ENCODE assay signal across 9 cellular contexts in the genomic region with DNA sequence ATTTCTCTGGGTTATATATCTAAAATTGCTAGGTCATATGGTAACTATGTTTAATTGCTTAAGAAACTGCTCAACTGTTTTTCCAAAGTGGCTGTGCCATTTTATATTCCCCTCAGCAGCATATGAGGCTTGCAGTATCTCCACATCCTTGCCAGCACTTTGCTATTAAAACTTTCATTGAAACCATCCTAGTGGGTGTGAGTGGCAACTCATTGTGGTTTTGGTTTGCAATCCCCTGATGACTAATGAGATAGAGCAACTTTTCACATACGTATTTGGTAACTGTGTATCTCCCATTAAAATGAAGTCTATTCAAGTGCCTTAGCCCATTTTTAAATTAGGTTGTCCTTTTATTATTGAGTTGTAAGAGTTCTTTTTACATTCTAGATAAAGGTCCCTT. TPM values are rescaled to one million over a fixed set of nuclear protein-coding genes. Genes with fewer than 3 reads are reported as not detected.
DNase-seq lines count a peak whose midpoint lies in the region; ATAC-seq and TF ChIP-seq lines count a peak whose summit lies in the region.
"Had no signal": no experiment of that assay in that cellular context is flagged by ENCODE, and none has a peak within 500 bp of the region (broad histone marks: within the 10 kb centered on the region; RNA-seq: fewer than 3 reads in every experiment).

No MANE protein-coding gene starts in this region.

- no peak for TF ChIP-seq CTCF in vagina (IDR thresholded peaks at IDR 0.05)

- peaks cover 11% of the 10 kb centered on the region for H3K4me1 ChIP-seq in vagina

- H3K9me3 Mint-ChIP-seq in activated T-helper 17 cell treated with anti-CD3 and anti-CD28 coated beads, Interleukin-2, amount 50 U/mL, for 72 hours: no peaks in the 10 kb centered on the region
- no peaks in the 10 kb centered on the region for H3K9me3 Mint-ChIP-seq in natural killer cell treated with Interleukin-12 subunit alpha and Interleukin-12 subunit beta and Interleukin-15 and Interleukin-18, amount 100 ng/mL, for 72 hours
- H3K9me3 Mint-ChIP-seq: memory B cell had no signal

- no peak overlapping the region for H3K27ac Mint-ChIP-seq in activated T-helper 17 cell treated with anti-CD3 and anti-CD28 coated beads, Interleukin-2, amount 50 U/mL, for 72 hours
- H3K27ac Mint-ChIP-seq in natural killer cell treated with Interleukin-12 subunit alpha and Interleukin-12 subunit beta and Interleukin-15 and Interleukin-18, amount 100 ng/mL, for 72 hours: no peak overlapping the region
- H3K27ac Mint-ChIP-seq: memory B cell had no signal

- H3K36me3 ChIP-seq in vagina: peaks cover 0 to 31% of the 10 kb centered on the region in 2 donors

- no peaks in the 10 kb centered on the region for H3K9me3 ChIP-seq in vagina

- peaks cover 39% of the 10 kb centered on the region for H3K4me1 Mint-ChIP-seq in activated T-helper 17 cell treated with anti-CD3 and anti-CD28 coated beads, Interleukin-2, amount 50 U/mL, for 72 hours
- peaks cover 42 to 57% of the 10 kb centered on the region in 2 donors for H3K4me1 Mint-ChIP-seq in natural killer cell treated with Interleukin-12 subunit alpha and Interleukin-12 subunit beta and Interleukin-15 and Interleukin-18, amount 100 ng/mL, for 72 hours (ENCODE audit: low read depth in 2 of 2)

- no peaks in the 10 kb centered on the region for H3K27me3 Mint-ChIP-seq in activated T-helper 17 cell treated with anti-CD3 and anti-CD28 coated beads, Interleukin-2, amount 50 U/mL, for 72 hours
- no peaks in the 10 kb centered on the region for H3K27me3 Mint-ChIP-seq in natural killer cell treated with Interleukin-12 subunit alpha and Interleukin-12 subunit beta and Interleukin-15 and Interleukin-18, amount 100 ng/mL, for 72 hours
- H3K27me3 Mint-ChIP-seq: memory B cell had no signal

- DNase-seq in Daoy (ENCODE audit: low read depth) (peak; percentile 84), HPDE6-E6E7 (ENCODE audit: extremely low spot score) (peak; percentile 54), DMS 273 (lab: John Stamatoyannopoulos, UW; ENCODE audit: unreplicated experiment) (no peak), NCI-H2171 treated with DMSO at 0.1 percent for 48 hours (lab: John Stamatoyannopoulos, UW) (no peak), vagina (ENCODE audit: extremely low spot score in 2 of 2) (no peak)
- peak; percentile 82 for DNase-seq in natural killer cell treated with Interleukin-12 subunit alpha and Interleukin-12 subunit beta and Interleukin-15 and Interleukin-18, amount 100 ng/mL, for 72 hours (ENCODE audit: low spot score)

- no peak for TF ChIP-seq POLR2A in vagina (IDR thresholded peaks at IDR 0.05)

- no peak overlapping the region for H3K27ac ChIP-seq in vagina

- H3K4me3 ChIP-seq in vagina: no peak overlapping the region

- peaks cover 46% of the 10 kb centered on the region for H3K36me3 Mint-ChIP-seq in activated T-helper 17 cell treated with anti-CD3 and anti-CD28 coated beads, Interleukin-2, amount 50 U/mL, for 72 hours (ENCODE audit: low read depth)
- peaks cover 14% of the 10 kb centered on the region for H3K36me3 Mint-ChIP-seq in natural killer cell treated with Interleukin-12 subunit alpha and Interleukin-12 subunit beta and Interleukin-15 and Interleukin-18, amount 100 ng/mL, for 72 hours

- H3K4me3 Mint-ChIP-seq in activated T-helper 17 cell treated with anti-CD3 and anti-CD28 coated beads, Interleukin-2, amount 50 U/mL, for 72 hours: peak overlapping the region; percentile 4
- peak overlapping the region; percentile 44 for H3K4me3 Mint-ChIP-seq in natural killer cell treated with Interleukin-12 subunit alpha and Interleukin-12 subunit beta and Interleukin-15 and Interleukin-18, amount 100 ng/mL, for 72 hours
- H3K4me3 Mint-ChIP-seq: memory B cell had no signal

- ATAC-seq in GM21367 (IDR thresholded peaks at IDR 0.05; ENCODE audit: unreplicated experiment): peak; percentile 79
- peak; percentile 100 for ATAC-seq in activated T-helper 17 cell treated with anti-CD3 and anti-CD28 coated beads, Interleukin-2, amount 50 U/mL, for 72 hours (replicated peaks)
- ATAC-seq in natural killer cell treated with Interleukin-12 subunit alpha and Interleukin-12 subunit beta and Interleukin-15 and Interleukin-18, amount 100 ng/mL, for 72 hours: peak; percentile 98 to 99

- H3K27me3 ChIP-seq in vagina: no peaks in the 10 kb centered on the region

- intact Hi-C loops in vagina (cut with DNase I): no loop called here

RNA-seq across cellular contexts. Expression of gene KPNA1, which starts 17.3 kb away (rescaled TPM):
- 21.5 and 32.1 TPM in 2 replicates for total RNA-seq in Daoy (2014; rRNA removed; shearing (Covaris generic))
- 10 to 100 TPM; 29.2 to 47.9 TPM for total RNA-seq in activated T-helper 17 cell treated with anti-CD3 and anti-CD28 coated beads, Interleukin-2, amount 50 U/mL, for 72 hours
- total RNA-seq in natural killer cell treated with Interleukin-12 subunit alpha and Interleukin-12 subunit beta and Interleukin-15 and Interleukin-18, amount 100 ng/mL, for 72 hours: 10 to 100 TPM; 55.9 to 64.7 TPM
- 54.0 TPM for total RNA-seq in vagina

Comparison
In these comparisons a context has a peak if more than half of its experiments do, and no peak if none do; other contexts are left out.
1. DNase-seq: peak in Daoy (single experiment), HPDE6-E6E7 (single experiment) and natural killer cell treated with Interleukin-12 subunit alpha and Interleukin-12 subunit beta and Interleukin-15 and Interleukin-18, amount 100 ng/mL, for 72 hours (single experiment); none in DMS 273 (single experiment), NCI-H2171 treated with DMSO at 0.1 percent for 48 hours (single experiment) and vagina (0 of 2).
2. Peak in every context shown above with its lines, with median percentiles within 50 percentile points of each other: ATAC-seq.